ENCODE assay signal across 27 cellular contexts in the genomic region with DNA sequence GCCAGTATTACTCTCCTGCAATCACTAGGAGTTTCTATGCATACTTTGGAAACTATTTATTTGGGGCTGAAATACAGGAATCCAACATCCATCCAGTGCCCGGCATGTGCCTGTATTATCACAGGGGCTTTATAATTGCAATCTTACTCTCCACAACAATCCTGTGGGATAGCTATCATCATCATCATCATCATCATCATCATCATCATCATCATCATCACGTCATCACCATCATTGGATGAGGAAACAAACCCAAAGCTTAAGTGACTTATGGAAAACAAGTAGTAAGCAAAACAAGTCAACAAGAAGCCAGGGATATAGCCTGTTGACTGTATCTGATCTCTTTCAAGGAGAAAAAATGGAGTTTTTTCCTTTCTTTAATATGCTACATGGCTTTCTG. TPM values are rescaled to one million over a fixed set of nuclear protein-coding genes. Genes with fewer than 3 reads are reported as not detected.
"Had no signal": no experiment of that assay in that cellular context is flagged by ENCODE, and none has a peak within 500 bp of the region (broad histone marks: within the 10 kb centered on the region; RNA-seq: fewer than 3 reads in every experiment).

No MANE protein-coding gene starts in this region.

- H3K36me3 Mint-ChIP-seq: memory B cell; neural progenitor cell; stimulated activated naive B cell treated with anti-CD40 and anti-IgM and Interleukin-4, amounts not matched to agents 10 μg/mL and 1 μg/mL and 100 μg/mL, for 72 hours had no signal

- H3K27ac ChIP-seq: dorsolateral prefrontal cortex, epithelial cell of prostate, gastrocnemius medialis, neural progenitor cell, ovary, thoracic aorta, tibial nerve had no signal

- DNase-seq: cerebellar nuclear complex; cortex of kidney; dorsolateral prefrontal cortex; effector CD4-positive, alpha-beta T cell; endodermal cell; gastrocnemius medialis; head of caudate nucleus; kidney; nucleus accumbens; ovary; posterior cingulate gyrus; stimulated activated CD4-positive, alpha-beta T cell treated with anti-CD3 and anti-CD28 coated beads, Interleukin-4, amount 100 ng/mL, for 4 hours; stimulated activated naive B cell treated with anti-CD40 and anti-IgM and Interleukin-4, amounts not matched to agents 10 μg/mL and 1 μg/mL and 100 μg/mL, for 72 hours had no signal

- H3K4me1 Mint-ChIP-seq: endodermal cell, nephron, neural progenitor cell had no signal

- H3K27me3 ChIP-seq: dorsolateral prefrontal cortex, gastrocnemius medialis, neural progenitor cell, ovary, tibial nerve, upper lobe of left lung had no signal

- ATAC-seq: esophagus mucosa; gastrocnemius medialis; left lobe of liver; sciatic nerve; stimulated activated naive B cell treated with anti-CD40 and anti-IgM and Interleukin-4, amounts not matched to agents 10 μg/mL and 1 μg/mL and 100 μg/mL, for 72 hours had no signal

- H3K4me2 ChIP-seq: neural progenitor cell had no signal

- H3K4me3 Mint-ChIP-seq: endodermal cell; memory B cell; nephron; neural progenitor cell; stimulated activated naive B cell treated with anti-CD40 and anti-IgM and Interleukin-4, amounts not matched to agents 10 μg/mL and 1 μg/mL and 100 μg/mL, for 72 hours; stimulated activated naive CD8-positive, alpha-beta T cell treated with anti-CD3 and anti-CD28 coated beads, Interleukin-15, Interleukin-2, amounts not matched to agents 100 ng/mL and 50 ng/mL, for 24 hours had no signal

- H3K27me3 Mint-ChIP-seq: memory B cell; stimulated activated naive B cell treated with anti-CD40 and anti-IgM and Interleukin-4, amounts not matched to agents 10 μg/mL and 1 μg/mL and 100 μg/mL, for 72 hours; stimulated activated naive CD8-positive, alpha-beta T cell treated with anti-CD3 and anti-CD28 coated beads, Interleukin-15, Interleukin-2, amounts not matched to agents 100 ng/mL and 50 ng/mL, for 24 hours had no signal

- H3K4me3 ChIP-seq: dorsolateral prefrontal cortex, gastrocnemius medialis, lung, neural progenitor cell, ovary, thoracic aorta, tibial nerve, upper lobe of left lung had no signal

- H3K9ac ChIP-seq: neural progenitor cell had no signal

- H3K36me3 ChIP-seq: gastrocnemius medialis, neural progenitor cell, ovary, thoracic aorta, tibial nerve, upper lobe of left lung had no signal

- H3K4me1 ChIP-seq: gastrocnemius medialis, neural progenitor cell, tibial nerve had no signal

- H2AFZ ChIP-seq: neural progenitor cell had no signal

- H3K9me3 Mint-ChIP-seq: endodermal cell, memory B cell, nephron, neural progenitor cell had no signal

- FAIRE-seq: urothelium cell line had no signal

- H3K27ac Mint-ChIP-seq: endodermal cell; memory B cell; nephron; neural progenitor cell; stimulated activated naive B cell treated with anti-CD40 and anti-IgM and Interleukin-4, amounts not matched to agents 10 μg/mL and 1 μg/mL and 100 μg/mL, for 72 hours; stimulated activated naive CD8-positive, alpha-beta T cell treated with anti-CD3 and anti-CD28 coated beads, Interleukin-15, Interleukin-2, amounts not matched to agents 100 ng/mL and 50 ng/mL, for 24 hours had no signal

- H3K9me3 ChIP-seq: gastrocnemius medialis, ovary, thoracic aorta, tibial nerve, upper lobe of left lung had no signal

RNA-seq across cellular contexts. Expression of gene FYB1, which starts 47.8 kb away (rescaled TPM):
- total RNA-seq: endodermal cell, glomerular endothelial cell had no signal
